ENCODE assay signal across 2 cellular contexts in genomic region chr16:74425761-74426160, GRCh38. TPM values are rescaled to one million over a fixed set of nuclear protein-coding genes. Genes with fewer than 3 reads are reported as not detected.
"Had no signal": no experiment of that assay in that cellular context is flagged by ENCODE, and none has a peak within 500 bp of the region (broad histone marks: within the 10 kb centered on the region; RNA-seq: fewer than 3 reads in every experiment).

No MANE protein-coding gene starts in this region.

RNA-seq across cellular contexts. Expression of gene NPIPB15, which starts 49.7 kb away (rescaled TPM):
- total RNA-seq: activated CD8-positive, alpha-beta memory T cell treated with anti-CD3 and anti-CD28 coated beads for 36 hours; activated CD8-positive, alpha-beta memory T cell treated with anti-CD3 and anti-CD28 coated beads, Interleukin-2, amount 10 ng/mL, durations not matched to agents 7 days and 5 days had no signal
